1 cellular context compared by ENCODE assay signal in genomic region chr7:39400836-39401235, GRCh38.
TF ChIP-seq lines count a peak whose summit lies in the region.

No MANE protein-coding gene starts in this region.

TF ChIP-seq in GM23338, 12 proteins besides CTCF, POLR2A, EP300 and RAD21 (continued from another document):
- TF ChIP-seq ZNF462 (CRISPR knock-in tag; IDR thresholded peaks at IDR 0.05) (no peak), JUNB (IDR thresholded peaks at IDR 0.05; ENCODE audit: unreplicated experiment) (no peak), NANOG (IDR thresholded peaks at IDR 0.05; ENCODE audit: borderline replicate concordance) (no peak), POLR2AphosphoS5 (IDR thresholded peaks at IDR 0.05; ENCODE audit: low read depth) (no peak), ZNF331 (CRISPR knock-in tag; IDR thresholded peaks at IDR 0.05; ENCODE audit: low read depth) (no peak), EZH2phosphoT487 (IDR thresholded peaks at IDR 0.05; ENCODE audit: unreplicated experiment) (no peak), ZNF114 (CRISPR knock-in tag; IDR thresholded peaks at IDR 0.05) (no peak), CREB1 (CRISPR knock-in tag; IDR thresholded peaks at IDR 0.05; ENCODE audit: low read depth) (no peak), REST (IDR thresholded peaks at IDR 0.05; ENCODE audit: unreplicated experiment) (no peak)
